Comparison of ENCODE assay signal across 9 cellular contexts in genomic region chr1:58895559-58896135, GRCh38.
DNase-seq lines count a peak whose midpoint lies in the region; ATAC-seq and TF ChIP-seq lines count a peak whose summit lies in the region.
"Had no signal": no experiment of that assay in that cellular context is flagged by ENCODE, and none has a peak within 500 bp of the region (broad histone marks: within the 10 kb centered on the region; RNA-seq: fewer than 3 reads in every experiment).

No MANE protein-coding gene starts in this region.

- peak overlapping the region; percentile 27; the same call in 1 of the 2 replicates for H3K23ac ChIP-seq in IMR-90 (ENCODE audit: low read depth, low read length)

- H3K9me3 Mint-ChIP-seq in CD14-positive monocyte = no peaks in the 10 kb centered on the region
- no peaks in the 10 kb centered on the region for H3K9me3 Mint-ChIP-seq in natural killer cell
- peaks cover 0 to 8% of the 10 kb centered on the region in 2 donors for H3K9me3 Mint-ChIP-seq in activated naive CD4-positive, alpha-beta T cell treated with anti-CD3 and anti-CD28 coated beads, Interleukin-2, amount 50 U/mL, for 72 hours
- H3K9me3 Mint-ChIP-seq in T-cell = no peaks in the 10 kb centered on the region

- no peak overlapping the region for H3K56ac ChIP-seq in IMR-90 (ENCODE audit: extremely low read depth, insufficient read depth, low read length)

- CTCF ChIA-PET in IMR-90 (lab: Yijun Ruan, JAX) = interaction anchor here (1.6 kb wide), 1 partner anchor 17 kb away, joined by 4 read pairs; no protein-coding TSS in a partner anchor
- CTCF ChIA-PET in T-cell (lab: Charles Lee) = no interaction called here

- H3K36me3 Mint-ChIP-seq in CD14-positive monocyte (peaks cover 0 to 6% of the 10 kb centered on the region in 2 donors), natural killer cell (no peaks in the 10 kb centered on the region), T-cell (peaks cover 3% of the 10 kb centered on the region)
- H3K36me3 Mint-ChIP-seq in activated naive CD4-positive, alpha-beta T cell treated with anti-CD3 and anti-CD28 coated beads, Interleukin-2, amount 50 U/mL, for 72 hours = no peaks in the 10 kb centered on the region

- no peak overlapping the region for H3K4me2 ChIP-seq in IMR-90 (ENCODE audit: low read depth, low read length)

- H4K5ac ChIP-seq in IMR-90 (ENCODE audit: low read depth, low read length) = 0 out of 2 replicates have a peak overlapping the region, but pooled peaks have one; percentile 21

- H3K4me3 Mint-ChIP-seq in CD14-positive monocyte = peak overlapping the region in 1 of 2 donors; percentile 80
- peak overlapping the region; percentile 67 for H3K4me3 Mint-ChIP-seq in natural killer cell
- H3K4me3 Mint-ChIP-seq in T-cell = no peak overlapping the region

- H3K27me3 Mint-ChIP-seq in CD14-positive monocyte (ENCODE audit: low read depth in 3 of 3) (peaks cover 0 to 5% (median 2%) of the 10 kb centered on the region in 3 donors), natural killer cell (ENCODE audit: low read depth in 2 of 2) (peaks cover 0 to 8% of the 10 kb centered on the region in 2 donors), T-cell (peaks cover 0 to 5% of the 10 kb centered on the region in 2 donors)

- no peak for TF ChIP-seq CTCF in CD14-positive monocyte (IDR thresholded peaks at IDR 0.05)
- TF ChIP-seq CTCF in IMR-90 (conservative IDR thresholded peaks at IDR 0.05; ENCODE audit: low read depth, low read length) = no peak
- TF ChIP-seq CTCF in coronary artery (IDR thresholded peaks at IDR 0.05) = no peak
- TF ChIP-seq CTCF in natural killer cell (IDR thresholded peaks at IDR 0.05) = no peak

- H3K18ac ChIP-seq in IMR-90 (ENCODE audit: low read depth, low read length) = no peak overlapping the region

- H3K27ac ChIP-seq in IMR-90 (ENCODE audit: insufficient read depth, low read length) (no peak overlapping the region), coronary artery (peak overlapping the region; percentile 44 to 74)

- H3K9ac ChIP-seq in IMR-90 (ENCODE audit: low read depth, low read length) = no peak overlapping the region

- no peak for TF ChIP-seq POLR2A in IMR-90 (IDR thresholded peaks at IDR 0.05; ENCODE audit: low read depth, low read length)

- 0 out of 2 replicates have a peak overlapping the region, but pooled peaks have one; percentile 11 for H3K14ac ChIP-seq in IMR-90 (replicated peaks; ENCODE audit: low read depth, low read length)

- no peak for TF ChIP-seq RAD21 in IMR-90 (IDR thresholded peaks at IDR 0.05; ENCODE audit: low read length)

- H3K27ac Mint-ChIP-seq in CD14-positive monocyte = peak overlapping the region; percentile 74 to 94 (median 90)
- peak overlapping the region; percentile 63 to 84 for H3K27ac Mint-ChIP-seq in natural killer cell
- H3K27ac Mint-ChIP-seq in activated naive CD4-positive, alpha-beta T cell treated with anti-CD3 and anti-CD28 coated beads, Interleukin-2, amount 50 U/mL, for 72 hours = peak overlapping the region in 1 of 2 donors; percentile 12
- no peak overlapping the region for H3K27ac Mint-ChIP-seq in T-cell

- ATAC-seq in IMR-90 (ENCODE audit: low read depth) = peak; percentile 43; the same call in 1 of the 2 replicates
- ATAC-seq in natural killer cell = peak in 2 of 3 donors; percentile 37 to 70
- ATAC-seq in activated naive CD4-positive, alpha-beta T cell treated with anti-CD3 and anti-CD28 coated beads, Interleukin-2, amount 50 U/mL, for 72 hours = no peak
- ATAC-seq in T-cell (replicated peaks in 1 of 4) = no peak

- peak overlapping the region; percentile 7 for H2BK5ac ChIP-seq in IMR-90 (ENCODE audit: low read depth, low read length, poor library complexity, severe bottlenecking)

- peaks cover 10% of the 10 kb centered on the region for H3K9me1 ChIP-seq in IMR-90 (ENCODE audit: insufficient read depth, low read length)

- H4K8ac ChIP-seq in IMR-90 (ENCODE audit: low read depth in 2 of 2, low read length in 2 of 2) = peak overlapping the region; percentile 72 to 78; a peak in 2 of 4 replicates

- in situ Hi-C loops in IMR-90 (cut with MboI; ENCODE audit: low sequenced_read_pairs) = no loop called here

- POLR2A ChIA-PET in IMR-90 (lab: Charles Lee; ENCODE audit: unreplicated experiment) = no interaction called here
- POLR2A ChIA-PET in T-cell (lab: Charles Lee) = no interaction called here

- peak overlapping the region; percentile 77 for H2AFZ ChIP-seq in IMR-90 (replicated peaks; ENCODE audit: low read length, poor library complexity)

- H3K9me3 ChIP-seq in IMR-90 (ENCODE audit: control insufficient read depth, insufficient read depth, low read length) = no peaks in the 10 kb centered on the region

- H3K36me3 ChIP-seq in IMR-90 (ENCODE audit: control insufficient read depth, insufficient read depth, low read length) = no peaks in the 10 kb centered on the region

- DNase-seq in CD14-positive monocyte (ENCODE audit: low spot score) = peak; percentile 58
- peak; percentile 22 for DNase-seq in IMR-90
- DNase-seq in coronary artery (ENCODE audit: low spot score) = no peak
- no peak for DNase-seq in natural killer cell
- no peak for DNase-seq in activated naive CD4-positive, alpha-beta T cell treated with anti-CD3 and anti-CD28 coated beads, Interleukin-2, amount 50 U/mL, for 72 hours (ENCODE audit: low spot score in 2 of 2)
- no peak for DNase-seq in activated CD4-positive, alpha-beta T cell treated with anti-CD3 and anti-CD28 coated beads for 4 hours
- DNase-seq in T-cell = no peak
- DNase-seq in NCI-H748 treated with DMSO at 0.1 percent for 48 hours (lab: John Stamatoyannopoulos, UW) = no peak
- DNase-seq: SHP77 had no signal

- peak overlapping the region; percentile 51 for H2AK5ac ChIP-seq in IMR-90 (ENCODE audit: low read depth, low read length)

- H2AK9ac ChIP-seq in IMR-90 (replicated peaks; ENCODE audit: low read depth, low read length, poor library complexity) = peak overlapping the region; percentile 67

- WGBS in IMR-90 (ENCODE audit: extremely low coverage in 2 of 2, insufficient read length in 1 of 2), 2 experiments = no CpG with 5 or more reads among the region's 5 CpGs

- H3K4ac ChIP-seq in IMR-90 (ENCODE audit: low read depth, low read length) = peak overlapping the region; percentile 64

- H3K79me1 ChIP-seq in IMR-90 (ENCODE audit: low read depth in 1 of 2, low read length in 2 of 2) = no peaks in the 10 kb centered on the region

- H2BK15ac ChIP-seq in IMR-90 (ENCODE audit: low read depth, low read length) = peak overlapping the region; percentile 57; the same call in 2 of the 3 replicates

- H3K27me3 ChIP-seq in IMR-90 (ENCODE audit: control insufficient read depth, insufficient read depth, low read length) = no peaks in the 10 kb centered on the region

- H4K91ac ChIP-seq in IMR-90 (ENCODE audit: insufficient read depth, low read depth, low read length) = peak overlapping the region; percentile 15; the same call in 1 of the 2 replicates

- no peak overlapping the region for H3K4me3 ChIP-seq in IMR-90 (ENCODE audit: insufficient read depth, low read depth, low read length)
- H3K4me3 ChIP-seq in coronary artery = no peak overlapping the region

- peak overlapping the region; percentile 40 for H2BK120ac ChIP-seq in IMR-90 (ENCODE audit: low read depth, low read length)

- no peaks in the 10 kb centered on the region for H4K20me1 ChIP-seq in IMR-90 (ENCODE audit: insufficient read depth, low read length)

- H3K4me1 Mint-ChIP-seq in CD14-positive monocyte (peaks cover 74% of the 10 kb centered on the region), natural killer cell (peaks cover 20 to 28% of the 10 kb centered on the region in 2 donors), T-cell (peaks cover 7 to 15% (median 14%) of the 10 kb centered on the region in 3 donors)

- intact Hi-C loops in CD14-positive monocyte (cut with micrococcal nuclease) = loop anchor here in 1 of 2 donors (5.0 kb wide), 2 partner anchors 37 to 108 kb away; no protein-coding TSS in a partner anchor
- intact Hi-C loops in IMR-90 (cut with micrococcal nuclease) = loop anchor here (5.0 kb wide), 1 partner anchor 153 kb away; no protein-coding TSS in a partner anchor
- intact Hi-C loops in natural killer cell (cut with micrococcal nuclease) = loop anchor here (5.0 kb wide), 1 partner anchor 38 kb away; no protein-coding TSS in a partner anchor

- peak overlapping the region; percentile 64 for H2BK20ac ChIP-seq in IMR-90 (ENCODE audit: low read depth, low read length)

- peaks cover 18% of the 10 kb centered on the region for H3K4me1 ChIP-seq in IMR-90 (ENCODE audit: control insufficient read depth, insufficient read depth, low read length)

- no TSS peak for BruUV-seq in IMR-90 (replicated peaks; lab: Mats Ljungman, UMichigan)

- dilution Hi-C loops in IMR-90 (cut with HindIII; ENCODE audit: low sequenced_read_pairs, unreplicated experiment) = no loop called here

TF ChIP-seq in IMR-90, 13 proteins besides CTCF, POLR2A, EP300 and RAD21 (continues in another document):
- no peak for TF ChIP-seq SMC3 (IDR thresholded peaks at IDR 0.05; ENCODE audit: low read depth, low read length)
- no peak for TF ChIP-seq ELK1 (IDR thresholded peaks at IDR 0.05; ENCODE audit: borderline replicate concordance, low read depth, low read length)
- TF ChIP-seq BHLHE40 (IDR thresholded peaks at IDR 0.05; ENCODE audit: low read depth, low read length) = no peak
- TF ChIP-seq RCOR1 (IDR thresholded peaks at IDR 0.05; ENCODE audit: insufficient replicate concordance, low read length) = no peak
- TF ChIP-seq MAZ (IDR thresholded peaks at IDR 0.05; ENCODE audit: borderline replicate concordance, low read depth, low read length) = no peak
- TF ChIP-seq MAFK (IDR thresholded peaks at IDR 0.05; ENCODE audit: low read depth, low read length) = no peak
- TF ChIP-seq USF2 (IDR thresholded peaks at IDR 0.05; ENCODE audit: low read depth, low read length) = no peak
- no peak for TF ChIP-seq FOS (IDR thresholded peaks at IDR 0.05; ENCODE audit: low read depth, low read length)
- no peak for TF ChIP-seq CEBPB (IDR thresholded peaks at IDR 0.05; ENCODE audit: low read depth, low read length)
- no peak for TF ChIP-seq MXI1 (IDR thresholded peaks at IDR 0.05; ENCODE audit: borderline replicate concordance, low read depth, low read length)

Comparison
In these comparisons a context has a peak if more than half of its experiments do, and no peak if none do; other contexts are left out.
1. DNase-seq: peak in CD14-positive monocyte (single experiment) and IMR-90 (single experiment); none in coronary artery (single experiment), natural killer cell (single experiment), activated naive CD4-positive, alpha-beta T cell treated with anti-CD3 and anti-CD28 coated beads, Interleukin-2, amount 50 U/mL, for 72 hours (0 of 2), activated CD4-positive, alpha-beta T cell treated with anti-CD3 and anti-CD28 coated beads for 4 hours (0 of 2), T-cell (0 of 34) and NCI-H748 treated with DMSO at 0.1 percent for 48 hours (single experiment).
2. H3K27ac Mint-ChIP-seq: peak in CD14-positive monocyte (7 of 7) and natural killer cell (2 of 2); none in T-cell (0 of 2).
3. ATAC-seq: peak in IMR-90 (single experiment) and natural killer cell (2 of 3); none in activated naive CD4-positive, alpha-beta T cell treated with anti-CD3 and anti-CD28 coated beads, Interleukin-2, amount 50 U/mL, for 72 hours (0 of 2) and T-cell (0 of 4).